1 cellular context compared by ENCODE assay signal in the genomic region with DNA sequence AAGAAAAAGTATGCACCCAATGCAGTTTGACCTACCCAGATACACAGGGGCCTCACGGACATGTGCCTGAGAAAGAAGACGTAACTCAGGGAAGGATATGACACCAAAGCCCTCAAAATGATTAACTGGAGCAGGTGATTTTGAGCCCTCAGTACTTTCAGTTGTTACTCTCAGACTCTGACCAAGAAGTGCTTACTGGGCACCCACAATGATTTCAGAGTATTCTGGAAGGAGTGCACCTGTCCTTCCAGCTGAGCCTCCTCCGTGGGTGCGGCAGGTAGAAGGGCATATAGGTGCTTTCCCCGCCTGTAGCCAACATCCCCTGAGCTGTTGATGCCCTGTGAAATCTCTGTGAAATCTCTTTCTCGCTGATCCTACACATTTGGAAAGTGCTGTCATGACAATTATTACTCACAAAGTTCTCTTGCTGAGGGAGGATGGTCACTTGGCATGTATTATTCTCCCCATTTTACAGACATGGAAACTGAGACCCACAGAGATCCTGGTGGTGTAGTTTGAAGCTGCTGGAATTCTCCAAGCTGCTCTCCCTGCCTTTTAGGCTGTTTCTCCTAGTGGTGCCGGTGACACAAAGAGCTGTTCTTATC.
TF ChIP-seq lines count a peak whose summit lies in the region.

No MANE protein-coding gene starts in this region.

TF ChIP-seq in GM12878, 131 proteins besides CTCF, POLR2A, EP300 and RAD21 (continued from another document and continues in another):
- TF ChIP-seq, protein P1, sequence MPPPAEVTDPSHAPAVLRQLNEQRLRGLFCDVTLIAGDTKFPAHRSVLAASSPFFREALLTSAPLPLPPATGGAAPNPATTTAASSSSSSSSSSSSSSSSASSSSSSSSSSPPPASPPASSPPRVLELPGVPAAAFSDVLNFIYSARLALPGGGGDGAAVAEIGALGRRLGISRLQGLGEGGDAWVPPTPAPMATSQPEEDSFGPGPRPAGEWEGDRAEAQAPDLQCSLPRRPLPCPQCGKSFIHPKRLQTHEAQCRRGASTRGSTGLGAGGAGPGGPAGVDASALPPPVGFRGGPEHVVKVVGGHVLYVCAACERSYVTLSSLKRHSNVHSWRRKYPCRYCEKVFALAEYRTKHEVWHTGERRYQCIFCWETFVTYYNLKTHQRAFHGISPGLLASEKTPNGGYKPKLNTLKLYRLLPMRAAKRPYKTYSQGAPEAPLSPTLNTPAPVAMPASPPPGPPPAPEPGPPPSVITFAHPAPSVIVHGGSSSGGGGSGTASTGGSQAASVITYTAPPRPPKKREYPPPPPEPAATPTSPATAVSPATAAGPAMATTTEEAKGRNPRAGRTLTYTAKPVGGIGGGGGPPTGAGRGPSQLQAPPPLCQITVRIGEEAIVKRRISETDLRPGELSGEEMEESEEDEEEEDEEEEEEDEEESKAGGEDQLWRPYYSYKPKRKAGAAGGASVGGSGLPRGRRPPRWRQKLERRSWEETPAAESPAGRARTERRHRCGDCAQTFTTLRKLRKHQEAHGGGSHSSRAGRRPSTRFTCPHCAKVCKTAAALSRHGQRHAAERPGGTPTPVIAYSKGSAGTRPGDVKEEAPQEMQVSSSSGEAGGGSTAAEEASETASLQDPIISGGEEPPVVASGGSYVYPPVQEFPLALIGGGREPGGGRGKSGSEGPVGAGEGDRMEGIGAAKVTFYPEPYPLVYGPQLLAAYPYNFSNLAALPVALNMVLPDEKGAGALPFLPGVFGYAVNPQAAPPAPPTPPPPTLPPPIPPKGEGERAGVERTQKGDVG (CRISPR knock-in tag; IDR thresholded peaks at IDR 0.05) = no peak
- TF ChIP-seq STAT3 (IDR thresholded peaks at IDR 0.05; ENCODE audit: low read depth, low read length) (peak; percentile 78; the same call in 1 of the 2 replicates), IKZF2 (IDR thresholded peaks at IDR 0.05) (peak; percentile 94 to 97), HDGF (IDR thresholded peaks at IDR 0.05) (no peak), CBX3 (IDR thresholded peaks at IDR 0.05; ENCODE audit: borderline replicate concordance, low read depth) (no peak), SUPT20H (IDR thresholded peaks at IDR 0.05; ENCODE audit: borderline replicate concordance, control insufficient read depth, low read depth, low read length) (no peak), HDAC2 (IDR thresholded peaks at IDR 0.05) (no peak), POU2F2 (IDR thresholded peaks at IDR 0.05; ENCODE audit: borderline replicate concordance, low read depth, low read length) (peak; percentile 52; the same call in 2 of the 3 replicates), PAX5 (IDR thresholded peaks at IDR 0.05; ENCODE audit: borderline replicate concordance, low read depth, low read length) (peak; percentile 75), IKZF1 (conservative IDR thresholded peaks at IDR 0.05) (peak; percentile 93), BRCA1 (IDR thresholded peaks at IDR 0.05; ENCODE audit: low read depth, low read length) (no peak), NRF1 (conservative IDR thresholded peaks at IDR 0.05; ENCODE audit: low read depth, low read length) (no peak), YBX1 (IDR thresholded peaks at IDR 0.05) (no peak), ZNF207 (IDR thresholded peaks at IDR 0.05; ENCODE audit: borderline replicate concordance) (no peak), WRNIP1 (IDR thresholded peaks at IDR 0.05; ENCODE audit: borderline replicate concordance, low read depth, low read length) (peak; percentile 92; the same call in 1 of the 2 replicates), STAT1 (conservative IDR thresholded peaks at IDR 0.05) (no peak), MTA3 (IDR thresholded peaks at IDR 0.05; ENCODE audit: borderline replicate concordance, low read length) (peak; percentile 81), GATAD2B (conservative IDR thresholded peaks at IDR 0.05; ENCODE audit: low read depth) (peak; percentile 78), RFX5 (IDR thresholded peaks at IDR 0.05; ENCODE audit: low read depth, low read length) (0 out of 2 replicates have a peak, but pooled peaks have one; percentile 39), SREBF1 (IDR thresholded peaks at IDR 0.05; ENCODE audit: low read length) (no peak), NBN (IDR thresholded peaks at IDR 0.05) (peak; percentile 76), RCOR1 (conservative IDR thresholded peaks at IDR 0.05; ENCODE audit: low read depth, low read length) (no peak), ZZZ3 (IDR thresholded peaks at IDR 0.05; ENCODE audit: control insufficient read depth, insufficient read length, low read depth) (no peak), SMAD5 (IDR thresholded peaks at IDR 0.05; ENCODE audit: low read depth) (no peak), SREBF2 (IDR thresholded peaks at IDR 0.05; ENCODE audit: low read length) (no peak), ZNF24 (IDR thresholded peaks at IDR 0.05) (peak; percentile 48; the same call in 1 of the 2 replicates)
- TF ChIP-seq, protein P2, sequence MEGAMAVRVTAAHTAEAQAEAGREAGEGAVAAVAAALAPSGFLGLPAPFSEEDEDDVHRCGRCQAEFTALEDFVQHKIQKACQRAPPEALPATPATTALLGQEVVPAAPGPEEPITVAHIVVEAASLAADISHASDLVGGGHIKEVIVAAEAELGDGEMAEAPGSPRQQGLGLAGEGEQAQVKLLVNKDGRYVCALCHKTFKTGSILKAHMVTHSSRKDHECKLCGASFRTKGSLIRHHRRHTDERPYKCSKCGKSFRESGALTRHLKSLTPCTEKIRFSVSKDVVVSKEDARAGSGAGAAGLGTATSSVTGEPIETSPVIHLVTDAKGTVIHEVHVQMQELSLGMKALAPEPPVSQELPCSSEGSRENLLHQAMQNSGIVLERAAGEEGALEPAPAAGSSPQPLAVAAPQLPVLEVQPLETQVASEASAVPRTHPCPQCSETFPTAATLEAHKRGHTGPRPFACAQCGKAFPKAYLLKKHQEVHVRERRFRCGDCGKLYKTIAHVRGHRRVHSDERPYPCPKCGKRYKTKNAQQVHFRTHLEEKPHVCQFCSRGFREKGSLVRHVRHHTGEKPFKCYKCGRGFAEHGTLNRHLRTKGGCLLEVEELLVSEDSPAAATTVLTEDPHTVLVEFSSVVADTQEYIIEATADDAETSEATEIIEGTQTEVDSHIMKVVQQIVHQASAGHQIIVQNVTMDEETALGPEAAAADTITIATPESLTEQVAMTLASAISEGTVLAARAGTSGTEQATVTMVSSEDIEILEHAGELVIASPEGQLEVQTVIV (IDR thresholded peaks at IDR 0.05; ENCODE audit: borderline replicate concordance, partially characterized antibody) = no peak
- TF ChIP-seq, protein P3, sequence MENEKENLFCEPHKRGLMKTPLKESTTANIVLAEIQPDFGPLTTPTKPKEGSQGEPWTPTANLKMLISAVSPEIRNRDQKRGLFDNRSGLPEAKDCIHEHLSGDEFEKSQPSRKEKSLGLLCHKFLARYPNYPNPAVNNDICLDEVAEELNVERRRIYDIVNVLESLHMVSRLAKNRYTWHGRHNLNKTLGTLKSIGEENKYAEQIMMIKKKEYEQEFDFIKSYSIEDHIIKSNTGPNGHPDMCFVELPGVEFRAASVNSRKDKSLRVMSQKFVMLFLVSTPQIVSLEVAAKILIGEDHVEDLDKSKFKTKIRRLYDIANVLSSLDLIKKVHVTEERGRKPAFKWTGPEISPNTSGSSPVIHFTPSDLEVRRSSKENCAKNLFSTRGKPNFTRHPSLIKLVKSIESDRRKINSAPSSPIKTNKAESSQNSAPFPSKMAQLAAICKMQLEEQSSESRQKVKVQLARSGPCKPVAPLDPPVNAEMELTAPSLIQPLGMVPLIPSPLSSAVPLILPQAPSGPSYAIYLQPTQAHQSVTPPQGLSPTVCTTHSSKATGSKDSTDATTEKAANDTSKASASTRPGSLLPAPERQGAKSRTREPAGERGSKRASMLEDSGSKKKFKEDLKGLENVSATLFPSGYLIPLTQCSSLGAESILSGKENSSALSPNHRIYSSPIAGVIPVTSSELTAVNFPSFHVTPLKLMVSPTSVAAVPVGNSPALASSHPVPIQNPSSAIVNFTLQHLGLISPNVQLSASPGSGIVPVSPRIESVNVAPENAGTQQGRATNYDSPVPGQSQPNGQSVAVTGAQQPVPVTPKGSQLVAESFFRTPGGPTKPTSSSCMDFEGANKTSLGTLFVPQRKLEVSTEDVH (IDR thresholded peaks at IDR 0.05; ENCODE audit: low read depth, partially characterized antibody) = no peak
- TF ChIP-seq, protein P4, sequence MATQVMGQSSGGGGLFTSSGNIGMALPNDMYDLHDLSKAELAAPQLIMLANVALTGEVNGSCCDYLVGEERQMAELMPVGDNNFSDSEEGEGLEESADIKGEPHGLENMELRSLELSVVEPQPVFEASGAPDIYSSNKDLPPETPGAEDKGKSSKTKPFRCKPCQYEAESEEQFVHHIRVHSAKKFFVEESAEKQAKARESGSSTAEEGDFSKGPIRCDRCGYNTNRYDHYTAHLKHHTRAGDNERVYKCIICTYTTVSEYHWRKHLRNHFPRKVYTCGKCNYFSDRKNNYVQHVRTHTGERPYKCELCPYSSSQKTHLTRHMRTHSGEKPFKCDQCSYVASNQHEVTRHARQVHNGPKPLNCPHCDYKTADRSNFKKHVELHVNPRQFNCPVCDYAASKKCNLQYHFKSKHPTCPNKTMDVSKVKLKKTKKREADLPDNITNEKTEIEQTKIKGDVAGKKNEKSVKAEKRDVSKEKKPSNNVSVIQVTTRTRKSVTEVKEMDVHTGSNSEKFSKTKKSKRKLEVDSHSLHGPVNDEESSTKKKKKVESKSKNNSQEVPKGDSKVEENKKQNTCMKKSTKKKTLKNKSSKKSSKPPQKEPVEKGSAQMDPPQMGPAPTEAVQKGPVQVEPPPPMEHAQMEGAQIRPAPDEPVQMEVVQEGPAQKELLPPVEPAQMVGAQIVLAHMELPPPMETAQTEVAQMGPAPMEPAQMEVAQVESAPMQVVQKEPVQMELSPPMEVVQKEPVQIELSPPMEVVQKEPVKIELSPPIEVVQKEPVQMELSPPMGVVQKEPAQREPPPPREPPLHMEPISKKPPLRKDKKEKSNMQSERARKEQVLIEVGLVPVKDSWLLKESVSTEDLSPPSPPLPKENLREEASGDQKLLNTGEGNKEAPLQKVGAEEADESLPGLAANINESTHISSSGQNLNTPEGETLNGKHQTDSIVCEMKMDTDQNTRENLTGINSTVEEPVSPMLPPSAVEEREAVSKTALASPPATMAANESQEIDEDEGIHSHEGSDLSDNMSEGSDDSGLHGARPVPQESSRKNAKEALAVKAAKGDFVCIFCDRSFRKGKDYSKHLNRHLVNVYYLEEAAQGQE (IDR thresholded peaks at IDR 0.05; ENCODE audit: low read depth, low read length) = no peak
- TF ChIP-seq, protein P5, sequence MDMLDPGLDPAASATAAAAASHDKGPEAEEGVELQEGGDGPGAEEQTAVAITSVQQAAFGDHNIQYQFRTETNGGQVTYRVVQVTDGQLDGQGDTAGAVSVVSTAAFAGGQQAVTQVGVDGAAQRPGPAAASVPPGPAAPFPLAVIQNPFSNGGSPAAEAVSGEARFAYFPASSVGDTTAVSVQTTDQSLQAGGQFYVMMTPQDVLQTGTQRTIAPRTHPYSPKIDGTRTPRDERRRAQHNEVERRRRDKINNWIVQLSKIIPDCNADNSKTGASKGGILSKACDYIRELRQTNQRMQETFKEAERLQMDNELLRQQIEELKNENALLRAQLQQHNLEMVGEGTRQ (IDR thresholded peaks at IDR 0.05; ENCODE audit: borderline replicate concordance, low read depth, low read length) = no peak; the same call in 1 of the 2 replicates
- TF ChIP-seq, protein P6, sequence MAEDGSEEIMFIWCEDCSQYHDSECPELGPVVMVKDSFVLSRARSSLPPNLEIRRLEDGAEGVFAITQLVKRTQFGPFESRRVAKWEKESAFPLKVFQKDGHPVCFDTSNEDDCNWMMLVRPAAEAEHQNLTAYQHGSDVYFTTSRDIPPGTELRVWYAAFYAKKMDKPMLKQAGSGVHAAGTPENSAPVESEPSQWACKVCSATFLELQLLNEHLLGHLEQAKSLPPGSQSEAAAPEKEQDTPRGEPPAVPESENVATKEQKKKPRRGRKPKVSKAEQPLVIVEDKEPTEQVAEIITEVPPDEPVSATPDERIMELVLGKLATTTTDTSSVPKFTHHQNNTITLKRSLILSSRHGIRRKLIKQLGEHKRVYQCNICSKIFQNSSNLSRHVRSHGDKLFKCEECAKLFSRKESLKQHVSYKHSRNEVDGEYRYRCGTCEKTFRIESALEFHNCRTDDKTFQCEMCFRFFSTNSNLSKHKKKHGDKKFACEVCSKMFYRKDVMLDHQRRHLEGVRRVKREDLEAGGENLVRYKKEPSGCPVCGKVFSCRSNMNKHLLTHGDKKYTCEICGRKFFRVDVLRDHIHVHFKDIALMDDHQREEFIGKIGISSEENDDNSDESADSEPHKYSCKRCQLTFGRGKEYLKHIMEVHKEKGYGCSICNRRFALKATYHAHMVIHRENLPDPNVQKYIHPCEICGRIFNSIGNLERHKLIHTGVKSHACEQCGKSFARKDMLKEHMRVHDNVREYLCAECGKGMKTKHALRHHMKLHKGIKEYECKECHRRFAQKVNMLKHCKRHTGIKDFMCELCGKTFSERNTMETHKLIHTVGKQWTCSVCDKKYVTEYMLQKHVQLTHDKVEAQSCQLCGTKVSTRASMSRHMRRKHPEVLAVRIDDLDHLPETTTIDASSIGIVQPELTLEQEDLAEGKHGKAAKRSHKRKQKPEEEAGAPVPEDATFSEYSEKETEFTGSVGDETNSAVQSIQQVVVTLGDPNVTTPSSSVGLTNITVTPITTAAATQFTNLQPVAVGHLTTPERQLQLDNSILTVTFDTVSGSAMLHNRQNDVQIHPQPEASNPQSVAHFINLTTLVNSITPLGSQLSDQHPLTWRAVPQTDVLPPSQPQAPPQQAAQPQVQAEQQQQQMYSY (CRISPR knock-in tag; IDR thresholded peaks at IDR 0.05) = no peak
- TF ChIP-seq, protein P7, sequence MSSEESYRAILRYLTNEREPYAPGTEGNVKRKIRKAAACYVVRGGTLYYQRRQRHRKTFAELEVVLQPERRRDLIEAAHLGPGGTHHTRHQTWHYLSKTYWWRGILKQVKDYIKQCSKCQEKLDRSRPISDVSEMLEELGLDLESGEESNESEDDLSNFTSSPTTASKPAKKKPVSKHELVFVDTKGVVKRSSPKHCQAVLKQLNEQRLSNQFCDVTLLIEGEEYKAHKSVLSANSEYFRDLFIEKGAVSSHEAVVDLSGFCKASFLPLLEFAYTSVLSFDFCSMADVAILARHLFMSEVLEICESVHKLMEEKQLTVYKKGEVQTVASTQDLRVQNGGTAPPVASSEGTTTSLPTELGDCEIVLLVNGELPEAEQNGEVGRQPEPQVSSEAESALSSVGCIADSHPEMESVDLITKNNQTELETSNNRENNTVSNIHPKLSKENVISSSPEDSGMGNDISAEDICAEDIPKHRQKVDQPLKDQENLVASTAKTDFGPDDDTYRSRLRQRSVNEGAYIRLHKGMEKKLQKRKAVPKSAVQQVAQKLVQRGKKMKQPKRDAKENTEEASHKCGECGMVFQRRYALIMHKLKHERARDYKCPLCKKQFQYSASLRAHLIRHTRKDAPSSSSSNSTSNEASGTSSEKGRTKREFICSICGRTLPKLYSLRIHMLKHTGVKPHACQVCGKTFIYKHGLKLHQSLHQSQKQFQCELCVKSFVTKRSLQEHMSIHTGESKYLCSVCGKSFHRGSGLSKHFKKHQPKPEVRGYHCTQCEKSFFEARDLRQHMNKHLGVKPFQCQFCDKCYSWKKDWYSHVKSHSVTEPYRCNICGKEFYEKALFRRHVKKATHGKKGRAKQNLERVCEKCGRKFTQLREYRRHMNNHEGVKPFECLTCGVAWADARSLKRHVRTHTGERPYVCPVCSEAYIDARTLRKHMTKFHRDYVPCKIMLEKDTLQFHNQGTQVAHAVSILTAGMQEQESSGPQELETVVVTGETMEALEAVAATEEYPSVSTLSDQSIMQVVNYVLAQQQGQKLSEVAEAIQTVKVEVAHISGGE (CRISPR knock-in tag; IDR thresholded peaks at IDR 0.05) = no peak
- TF ChIP-seq, protein P8, sequence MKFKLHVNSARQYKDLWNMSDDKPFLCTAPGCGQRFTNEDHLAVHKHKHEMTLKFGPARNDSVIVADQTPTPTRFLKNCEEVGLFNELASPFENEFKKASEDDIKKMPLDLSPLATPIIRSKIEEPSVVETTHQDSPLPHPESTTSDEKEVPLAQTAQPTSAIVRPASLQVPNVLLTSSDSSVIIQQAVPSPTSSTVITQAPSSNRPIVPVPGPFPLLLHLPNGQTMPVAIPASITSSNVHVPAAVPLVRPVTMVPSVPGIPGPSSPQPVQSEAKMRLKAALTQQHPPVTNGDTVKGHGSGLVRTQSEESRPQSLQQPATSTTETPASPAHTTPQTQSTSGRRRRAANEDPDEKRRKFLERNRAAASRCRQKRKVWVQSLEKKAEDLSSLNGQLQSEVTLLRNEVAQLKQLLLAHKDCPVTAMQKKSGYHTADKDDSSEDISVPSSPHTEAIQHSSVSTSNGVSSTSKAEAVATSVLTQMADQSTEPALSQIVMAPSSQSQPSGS (IDR thresholded peaks at IDR 0.05; ENCODE audit: low read length) = peak; percentile 86
